Comparison of ENCODE assay signal across 1 cellular context in the genomic region with DNA sequence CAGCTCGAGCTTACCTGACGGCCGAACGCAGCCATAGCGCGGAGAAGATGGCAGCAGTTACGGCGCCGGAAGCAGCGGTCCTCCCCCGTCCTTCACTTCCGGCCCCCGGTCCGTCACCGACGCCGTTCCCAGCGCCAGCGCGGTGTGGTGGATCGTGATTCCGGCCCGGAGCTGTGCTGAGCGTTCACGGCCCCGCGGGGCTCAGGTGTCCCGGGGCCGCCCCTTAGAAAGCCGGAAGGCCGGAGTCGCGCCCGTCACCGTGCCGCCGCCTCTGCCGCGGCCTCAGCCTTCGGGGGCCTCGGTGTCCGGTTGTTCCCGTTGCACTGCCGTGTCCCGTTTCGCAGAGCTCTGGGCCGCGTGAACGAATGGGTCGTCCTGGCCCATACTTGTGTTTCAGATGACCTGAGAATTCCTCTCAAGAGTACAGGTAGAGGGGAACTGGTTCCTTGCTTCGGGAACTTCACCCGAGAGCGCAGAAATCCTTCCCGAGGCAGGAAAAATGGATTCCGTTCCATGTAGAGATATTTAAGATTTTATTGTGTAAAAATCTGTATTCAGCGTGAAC.
A peak's percentile ranks its signal among the peaks of the same experiment; 100 is the strongest.
TF ChIP-seq lines count a peak whose summit lies in the region.

A gene with protein sequence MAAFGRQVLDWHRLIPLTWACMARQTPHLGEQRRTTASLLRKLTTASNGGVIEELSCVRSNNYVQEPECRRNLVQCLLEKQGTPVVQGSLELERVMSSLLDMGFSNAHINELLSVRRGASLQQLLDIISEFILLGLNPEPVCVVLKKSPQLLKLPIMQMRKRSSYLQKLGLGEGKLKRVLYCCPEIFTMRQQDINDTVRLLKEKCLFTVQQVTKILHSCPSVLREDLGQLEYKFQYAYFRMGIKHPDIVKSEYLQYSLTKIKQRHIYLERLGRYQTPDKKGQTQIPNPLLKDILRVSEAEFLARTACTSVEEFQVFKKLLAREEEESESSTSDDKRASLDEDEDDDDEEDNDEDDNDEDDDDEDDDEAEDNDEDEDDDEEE (minus strand): TSS at position 49 of the 565 bp plus-strand sequence. CDS start 14 bp downstream, at position 35.

TF ChIP-seq in HEK293, 187 proteins besides CTCF, POLR2A, EP300 and RAD21 (continued from another document and continues in another):
- TF ChIP-seq ZNF664 (tag by site-specific recombination; IDR thresholded peaks at IDR 0.05): 0 out of 2 replicates have a peak, but pooled peaks have one; percentile 29
- peak; percentile 50; the same call in 1 of the 2 replicates for TF ChIP-seq ZNF777 (tag by site-specific recombination; IDR thresholded peaks at IDR 0.05; ENCODE audit: borderline replicate concordance)
- TF ChIP-seq ZBTB7A (tag by site-specific recombination; IDR thresholded peaks at IDR 0.05; ENCODE audit: low read depth): peak; percentile 44; the same call in 1 of the 2 replicates
- TF ChIP-seq, protein P1, sequence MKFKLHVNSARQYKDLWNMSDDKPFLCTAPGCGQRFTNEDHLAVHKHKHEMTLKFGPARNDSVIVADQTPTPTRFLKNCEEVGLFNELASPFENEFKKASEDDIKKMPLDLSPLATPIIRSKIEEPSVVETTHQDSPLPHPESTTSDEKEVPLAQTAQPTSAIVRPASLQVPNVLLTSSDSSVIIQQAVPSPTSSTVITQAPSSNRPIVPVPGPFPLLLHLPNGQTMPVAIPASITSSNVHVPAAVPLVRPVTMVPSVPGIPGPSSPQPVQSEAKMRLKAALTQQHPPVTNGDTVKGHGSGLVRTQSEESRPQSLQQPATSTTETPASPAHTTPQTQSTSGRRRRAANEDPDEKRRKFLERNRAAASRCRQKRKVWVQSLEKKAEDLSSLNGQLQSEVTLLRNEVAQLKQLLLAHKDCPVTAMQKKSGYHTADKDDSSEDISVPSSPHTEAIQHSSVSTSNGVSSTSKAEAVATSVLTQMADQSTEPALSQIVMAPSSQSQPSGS (tag by site-specific recombination; IDR thresholded peaks at IDR 0.05; ENCODE audit: low read depth): no peak
- TF ChIP-seq PRDM1 (tag by site-specific recombination; IDR thresholded peaks at IDR 0.05): 0 out of 2 replicates have a peak, but pooled peaks have one; percentile 7
- TF ChIP-seq ZNF561 (tag by site-specific recombination; IDR thresholded peaks at IDR 0.05; ENCODE audit: borderline replicate concordance): peak; percentile 89; the same call in 1 of the 2 replicates
- TF ChIP-seq, protein P2, sequence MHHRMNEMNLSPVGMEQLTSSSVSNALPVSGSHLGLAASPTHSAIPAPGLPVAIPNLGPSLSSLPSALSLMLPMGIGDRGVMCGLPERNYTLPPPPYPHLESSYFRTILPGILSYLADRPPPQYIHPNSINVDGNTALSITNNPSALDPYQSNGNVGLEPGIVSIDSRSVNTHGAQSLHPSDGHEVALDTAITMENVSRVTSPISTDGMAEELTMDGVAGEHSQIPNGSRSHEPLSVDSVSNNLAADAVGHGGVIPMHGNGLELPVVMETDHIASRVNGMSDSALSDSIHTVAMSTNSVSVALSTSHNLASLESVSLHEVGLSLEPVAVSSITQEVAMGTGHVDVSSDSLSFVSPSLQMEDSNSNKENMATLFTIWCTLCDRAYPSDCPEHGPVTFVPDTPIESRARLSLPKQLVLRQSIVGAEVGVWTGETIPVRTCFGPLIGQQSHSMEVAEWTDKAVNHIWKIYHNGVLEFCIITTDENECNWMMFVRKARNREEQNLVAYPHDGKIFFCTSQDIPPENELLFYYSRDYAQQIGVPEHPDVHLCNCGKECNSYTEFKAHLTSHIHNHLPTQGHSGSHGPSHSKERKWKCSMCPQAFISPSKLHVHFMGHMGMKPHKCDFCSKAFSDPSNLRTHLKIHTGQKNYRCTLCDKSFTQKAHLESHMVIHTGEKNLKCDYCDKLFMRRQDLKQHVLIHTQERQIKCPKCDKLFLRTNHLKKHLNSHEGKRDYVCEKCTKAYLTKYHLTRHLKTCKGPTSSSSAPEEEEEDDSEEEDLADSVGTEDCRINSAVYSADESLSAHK (tag by site-specific recombination; IDR thresholded peaks at IDR 0.05): peak; percentile 70
- TF ChIP-seq ZNF701 (tag by site-specific recombination; IDR thresholded peaks at IDR 0.05): peak; percentile 70
- TF ChIP-seq YY1 (tag by site-specific recombination; IDR thresholded peaks at IDR 0.05): peak; percentile 95
- no peak for TF ChIP-seq ZNF112 (tag by site-specific recombination; IDR thresholded peaks at IDR 0.05)
- no peak; the same call in 1 of the 2 replicates for TF ChIP-seq ZNF626 (tag by site-specific recombination; IDR thresholded peaks at IDR 0.05)
- peak; percentile 48 for TF ChIP-seq GLIS1 (tag by site-specific recombination; IDR thresholded peaks at IDR 0.05)
- TF ChIP-seq, protein P3, sequence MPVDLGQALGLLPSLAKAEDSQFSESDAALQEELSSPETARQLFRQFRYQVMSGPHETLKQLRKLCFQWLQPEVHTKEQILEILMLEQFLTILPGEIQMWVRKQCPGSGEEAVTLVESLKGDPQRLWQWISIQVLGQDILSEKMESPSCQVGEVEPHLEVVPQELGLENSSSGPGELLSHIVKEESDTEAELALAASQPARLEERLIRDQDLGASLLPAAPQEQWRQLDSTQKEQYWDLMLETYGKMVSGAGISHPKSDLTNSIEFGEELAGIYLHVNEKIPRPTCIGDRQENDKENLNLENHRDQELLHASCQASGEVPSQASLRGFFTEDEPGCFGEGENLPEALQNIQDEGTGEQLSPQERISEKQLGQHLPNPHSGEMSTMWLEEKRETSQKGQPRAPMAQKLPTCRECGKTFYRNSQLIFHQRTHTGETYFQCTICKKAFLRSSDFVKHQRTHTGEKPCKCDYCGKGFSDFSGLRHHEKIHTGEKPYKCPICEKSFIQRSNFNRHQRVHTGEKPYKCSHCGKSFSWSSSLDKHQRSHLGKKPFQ (tag by site-specific recombination; IDR thresholded peaks at IDR 0.05): 0 out of 2 replicates have a peak, but pooled peaks have one; percentile 17
- TF ChIP-seq MYNN (tag by site-specific recombination; IDR thresholded peaks at IDR 0.05; ENCODE audit: borderline replicate concordance): no peak
- TF ChIP-seq ZNF529 (tag by site-specific recombination; IDR thresholded peaks at IDR 0.05; ENCODE audit: insufficient replicate concordance): no peak
- TF ChIP-seq ZBTB1 (tag by site-specific recombination; IDR thresholded peaks at IDR 0.05): peak; percentile 70; the same call in 1 of the 2 replicates
- TF ChIP-seq, protein P4, sequence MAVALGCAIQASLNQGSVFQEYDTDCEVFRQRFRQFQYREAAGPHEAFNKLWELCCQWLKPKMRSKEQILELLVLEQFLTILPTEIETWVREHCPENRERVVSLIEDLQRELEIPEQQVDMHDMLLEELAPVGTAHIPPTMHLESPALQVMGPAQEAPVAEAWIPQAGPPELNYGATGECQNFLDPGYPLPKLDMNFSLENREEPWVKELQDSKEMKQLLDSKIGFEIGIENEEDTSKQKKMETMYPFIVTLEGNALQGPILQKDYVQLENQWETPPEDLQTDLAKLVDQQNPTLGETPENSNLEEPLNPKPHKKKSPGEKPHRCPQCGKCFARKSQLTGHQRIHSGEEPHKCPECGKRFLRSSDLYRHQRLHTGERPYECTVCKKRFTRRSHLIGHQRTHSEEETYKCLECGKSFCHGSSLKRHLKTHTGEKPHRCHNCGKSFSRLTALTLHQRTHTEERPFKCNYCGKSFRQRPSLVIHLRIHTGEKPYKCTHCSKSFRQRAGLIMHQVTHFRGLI (tag by site-specific recombination; IDR thresholded peaks at IDR 0.05): no peak
- 0 out of 2 replicates have a peak, but pooled peaks have one; percentile 3 for TF ChIP-seq ZNF266 (tag by site-specific recombination; IDR thresholded peaks at IDR 0.05; ENCODE audit: low read depth)
- no peak for TF ChIP-seq ZNF23 (tag by site-specific recombination; IDR thresholded peaks at IDR 0.05; ENCODE audit: borderline replicate concordance)
- TF ChIP-seq, protein P5, sequence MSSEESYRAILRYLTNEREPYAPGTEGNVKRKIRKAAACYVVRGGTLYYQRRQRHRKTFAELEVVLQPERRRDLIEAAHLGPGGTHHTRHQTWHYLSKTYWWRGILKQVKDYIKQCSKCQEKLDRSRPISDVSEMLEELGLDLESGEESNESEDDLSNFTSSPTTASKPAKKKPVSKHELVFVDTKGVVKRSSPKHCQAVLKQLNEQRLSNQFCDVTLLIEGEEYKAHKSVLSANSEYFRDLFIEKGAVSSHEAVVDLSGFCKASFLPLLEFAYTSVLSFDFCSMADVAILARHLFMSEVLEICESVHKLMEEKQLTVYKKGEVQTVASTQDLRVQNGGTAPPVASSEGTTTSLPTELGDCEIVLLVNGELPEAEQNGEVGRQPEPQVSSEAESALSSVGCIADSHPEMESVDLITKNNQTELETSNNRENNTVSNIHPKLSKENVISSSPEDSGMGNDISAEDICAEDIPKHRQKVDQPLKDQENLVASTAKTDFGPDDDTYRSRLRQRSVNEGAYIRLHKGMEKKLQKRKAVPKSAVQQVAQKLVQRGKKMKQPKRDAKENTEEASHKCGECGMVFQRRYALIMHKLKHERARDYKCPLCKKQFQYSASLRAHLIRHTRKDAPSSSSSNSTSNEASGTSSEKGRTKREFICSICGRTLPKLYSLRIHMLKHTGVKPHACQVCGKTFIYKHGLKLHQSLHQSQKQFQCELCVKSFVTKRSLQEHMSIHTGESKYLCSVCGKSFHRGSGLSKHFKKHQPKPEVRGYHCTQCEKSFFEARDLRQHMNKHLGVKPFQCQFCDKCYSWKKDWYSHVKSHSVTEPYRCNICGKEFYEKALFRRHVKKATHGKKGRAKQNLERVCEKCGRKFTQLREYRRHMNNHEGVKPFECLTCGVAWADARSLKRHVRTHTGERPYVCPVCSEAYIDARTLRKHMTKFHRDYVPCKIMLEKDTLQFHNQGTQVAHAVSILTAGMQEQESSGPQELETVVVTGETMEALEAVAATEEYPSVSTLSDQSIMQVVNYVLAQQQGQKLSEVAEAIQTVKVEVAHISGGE (tag by site-specific recombination; conservative IDR thresholded peaks at IDR 0.05; ENCODE audit: low read depth): peak; percentile 99
- TF ChIP-seq HOXD13 (CRISPR knock-in tag; IDR thresholded peaks at IDR 0.05; ENCODE audit: borderline replicate concordance): peak; percentile 78
- TF ChIP-seq, protein P6, sequence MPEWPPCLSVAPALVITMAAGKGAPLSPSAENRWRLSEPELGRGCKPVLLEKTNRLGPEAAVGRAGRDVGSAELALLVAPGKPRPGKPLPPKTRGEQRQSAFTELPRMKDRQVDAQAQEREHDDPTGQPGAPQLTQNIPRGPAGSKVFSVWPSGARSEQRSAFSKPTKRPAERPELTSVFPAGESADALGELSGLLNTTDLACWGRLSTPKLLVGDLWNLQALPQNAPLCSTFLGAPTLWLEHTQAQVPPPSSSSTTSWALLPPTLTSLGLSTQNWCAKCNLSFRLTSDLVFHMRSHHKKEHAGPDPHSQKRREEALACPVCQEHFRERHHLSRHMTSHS (tag by site-specific recombination; IDR thresholded peaks at IDR 0.05): no peak
- no peak for TF ChIP-seq ZNF549 (tag by site-specific recombination; IDR thresholded peaks at IDR 0.05)
- peak; percentile 31; the same call in 1 of the 2 replicates for TF ChIP-seq EGR2 (tag by site-specific recombination; IDR thresholded peaks at IDR 0.05; ENCODE audit: low read depth)
- TF ChIP-seq, protein P7, sequence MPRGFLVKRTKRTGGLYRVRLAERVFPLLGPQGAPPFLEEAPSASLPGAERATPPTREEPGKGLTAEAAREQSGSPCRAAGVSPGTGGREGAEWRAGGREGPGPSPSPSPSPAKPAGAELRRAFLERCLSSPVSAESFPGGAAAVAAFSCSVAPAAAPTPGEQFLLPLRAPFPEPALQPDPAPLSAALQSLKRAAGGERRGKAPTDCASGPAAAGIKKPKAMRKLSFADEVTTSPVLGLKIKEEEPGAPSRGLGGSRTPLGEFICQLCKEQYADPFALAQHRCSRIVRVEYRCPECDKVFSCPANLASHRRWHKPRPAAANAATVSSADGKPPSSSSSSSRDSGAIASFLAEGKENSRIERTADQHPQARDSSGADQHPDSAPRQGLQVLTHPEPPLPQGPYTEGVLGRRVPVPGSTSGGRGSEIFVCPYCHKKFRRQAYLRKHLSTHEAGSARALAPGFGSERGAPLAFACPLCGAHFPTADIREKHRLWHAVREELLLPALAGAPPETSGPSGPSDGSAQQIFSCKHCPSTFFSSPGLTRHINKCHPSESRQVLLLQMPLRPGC (tag by site-specific recombination; IDR thresholded peaks at IDR 0.05): peak; percentile 82
- TF ChIP-seq, protein P8, sequence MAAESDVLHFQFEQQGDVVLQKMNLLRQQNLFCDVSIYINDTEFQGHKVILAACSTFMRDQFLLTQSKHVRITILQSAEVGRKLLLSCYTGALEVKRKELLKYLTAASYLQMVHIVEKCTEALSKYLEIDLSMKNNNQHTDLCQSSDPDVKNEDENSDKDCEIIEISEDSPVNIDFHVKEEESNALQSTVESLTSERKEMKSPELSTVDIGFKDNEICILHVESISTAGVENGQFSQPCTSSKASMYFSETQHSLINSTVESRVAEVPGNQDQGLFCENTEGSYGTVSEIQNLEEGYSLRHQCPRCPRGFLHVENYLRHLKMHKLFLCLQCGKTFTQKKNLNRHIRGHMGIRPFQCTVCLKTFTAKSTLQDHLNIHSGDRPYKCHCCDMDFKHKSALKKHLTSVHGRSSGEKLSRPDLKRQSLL (tag by site-specific recombination; IDR thresholded peaks at IDR 0.05): no peak
- TF ChIP-seq OSR2 (tag by site-specific recombination; IDR thresholded peaks at IDR 0.05): 0 out of 2 replicates have a peak, but pooled peaks have one; percentile 18
- TF ChIP-seq, protein P9, sequence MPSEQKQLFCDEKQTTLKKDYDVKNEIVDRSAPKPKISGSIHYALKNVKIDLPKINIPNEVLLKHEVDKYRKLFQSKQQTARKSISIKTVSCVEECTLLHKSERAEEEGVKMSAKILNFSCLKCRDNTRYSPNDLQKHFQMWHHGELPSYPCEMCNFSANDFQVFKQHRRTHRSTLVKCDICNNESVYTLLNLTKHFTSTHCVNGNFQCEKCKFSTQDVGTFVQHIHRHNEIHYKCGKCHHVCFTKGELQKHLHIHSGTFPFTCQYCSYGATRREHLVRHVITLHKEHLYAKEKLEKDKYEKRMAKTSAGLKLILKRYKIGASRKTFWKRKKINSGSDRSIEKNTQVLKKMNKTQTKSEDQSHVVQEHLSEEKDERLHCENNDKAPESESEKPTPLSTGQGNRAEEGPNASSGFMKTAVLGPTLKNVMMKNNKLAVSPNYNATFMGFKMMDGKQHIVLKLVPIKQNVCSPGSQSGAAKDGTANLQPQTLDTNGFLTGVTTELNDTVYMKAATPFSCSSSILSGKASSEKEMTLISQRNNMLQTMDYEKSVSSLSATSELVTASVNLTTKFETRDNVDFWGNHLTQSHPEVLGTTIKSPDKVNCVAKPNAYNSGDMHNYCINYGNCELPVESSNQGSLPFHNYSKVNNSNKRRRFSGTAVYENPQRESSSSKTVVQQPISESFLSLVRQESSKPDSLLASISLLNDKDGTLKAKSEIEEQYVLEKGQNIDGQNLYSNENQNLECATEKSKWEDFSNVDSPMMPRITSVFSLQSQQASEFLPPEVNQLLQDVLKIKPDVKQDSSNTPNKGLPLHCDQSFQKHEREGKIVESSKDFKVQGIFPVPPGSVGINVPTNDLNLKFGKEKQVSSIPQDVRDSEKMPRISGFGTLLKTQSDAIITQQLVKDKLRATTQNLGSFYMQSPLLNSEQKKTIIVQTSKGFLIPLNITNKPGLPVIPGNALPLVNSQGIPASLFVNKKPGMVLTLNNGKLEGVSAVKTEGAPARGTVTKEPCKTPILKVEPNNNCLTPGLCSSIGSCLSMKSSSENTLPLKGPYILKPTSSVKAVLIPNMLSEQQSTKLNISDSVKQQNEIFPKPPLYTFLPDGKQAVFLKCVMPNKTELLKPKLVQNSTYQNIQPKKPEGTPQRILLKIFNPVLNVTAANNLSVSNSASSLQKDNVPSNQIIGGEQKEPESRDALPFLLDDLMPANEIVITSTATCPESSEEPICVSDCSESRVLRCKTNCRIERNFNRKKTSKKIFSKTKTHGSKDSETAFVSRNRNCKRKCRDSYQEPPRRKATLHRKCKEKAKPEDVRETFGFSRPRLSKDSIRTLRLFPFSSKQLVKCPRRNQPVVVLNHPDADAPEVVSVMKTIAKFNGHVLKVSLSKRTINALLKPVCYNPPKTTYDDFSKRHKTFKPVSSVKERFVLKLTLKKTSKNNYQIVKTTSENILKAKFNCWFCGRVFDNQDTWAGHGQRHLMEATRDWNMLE (tag by site-specific recombination; conservative IDR thresholded peaks at IDR 0.05; ENCODE audit: low read depth): peak; percentile 66
- TF ChIP-seq ZNF621 (tag by site-specific recombination; IDR thresholded peaks at IDR 0.05): no peak
- peak; percentile 86 for TF ChIP-seq ZBTB17 (tag by site-specific recombination; IDR thresholded peaks at IDR 0.05)
